ENCODE assay signal across 7 cellular contexts in genomic region chr5:176415240-176416122, GRCh38.
DNase-seq lines count a peak whose midpoint lies in the region; ATAC-seq and TF ChIP-seq lines count a peak whose summit lies in the region.

No MANE protein-coding gene starts in this region.

- H3K4me3 ChIP-seq in Loucy (ENCODE audit: low read length, poor library complexity, severe bottlenecking), result peak overlapping the region; percentile 76

- H3K36me3 ChIP-seq in Loucy (ENCODE audit: insufficient read depth, low read length), result no peaks in the 10 kb centered on the region

- ATAC-seq in GM18907 (IDR thresholded peaks at IDR 0.05; ENCODE audit: unreplicated experiment), result peak; percentile 4
- no peak for ATAC-seq in stimulated activated memory B cell treated with anti-CD40 and anti-IgM and Interleukin-4, amounts not matched to agents 10 μg/mL and 1 μg/mL and 100 μg/mL, for 72 hours
- ATAC-seq in HG03025 (IDR thresholded peaks at IDR 0.05; ENCODE audit: low FRiP score, unreplicated experiment), result no peak

- 0 out of 2 replicates have a peak, but pooled peaks cover 6% of the 10 kb centered on the region for H3K79me2 ChIP-seq in Loucy (ENCODE audit: insufficient read depth, low read length)

- H2AFZ ChIP-seq in Loucy (ENCODE audit: low read length), result peak overlapping the region; percentile 36; the same call in 1 of the 2 replicates

- H3K9me2 ChIP-seq in Loucy (replicated peaks; ENCODE audit: low read depth, low read length), result no peaks in the 10 kb centered on the region

- no peaks in the 10 kb centered on the region for H3K9me3 Mint-ChIP-seq in stimulated activated memory B cell treated with anti-CD40 and anti-IgM and Interleukin-4, amounts not matched to agents 10 μg/mL and 1 μg/mL and 100 μg/mL, for 72 hours

- H3K4me1 ChIP-seq in Loucy (ENCODE audit: insufficient read depth, low read length, poor library complexity, severe bottlenecking), result peaks cover 6% of the 10 kb centered on the region

- H4K20me1 ChIP-seq in Loucy (ENCODE audit: insufficient read depth, low read length, poor library complexity, severe bottlenecking), result no peaks in the 10 kb centered on the region

- H3K27me3 ChIP-seq in Loucy (ENCODE audit: insufficient read depth, low read length, poor library complexity, severe bottlenecking), result no peaks in the 10 kb centered on the region

- in situ Hi-C loops in T47D (cut with HindIII; ENCODE audit: low pct_unique_long_range_greater_than_20kb, low sequenced_read_pairs), result no loop called here

- H3K27me3 Mint-ChIP-seq in stimulated activated memory B cell treated with anti-CD40 and anti-IgM and Interleukin-4, amounts not matched to agents 10 μg/mL and 1 μg/mL and 100 μg/mL, for 72 hours, result no peaks in the 10 kb centered on the region

- H3K27ac Mint-ChIP-seq in stimulated activated memory B cell treated with anti-CD40 and anti-IgM and Interleukin-4, amounts not matched to agents 10 μg/mL and 1 μg/mL and 100 μg/mL, for 72 hours, result peak overlapping the region; percentile 50

- no peaks in the 10 kb centered on the region for H3K9me3 ChIP-seq in Loucy (ENCODE audit: insufficient read depth, low read depth, low read length)

- H3K36me3 Mint-ChIP-seq in stimulated activated memory B cell treated with anti-CD40 and anti-IgM and Interleukin-4, amounts not matched to agents 10 μg/mL and 1 μg/mL and 100 μg/mL, for 72 hours, result peaks cover 9% of the 10 kb centered on the region

- DNase-seq in T47D (ENCODE audit: low read depth in 1 of 2, low spot score in 1 of 2) (peak; percentile 69 to 79), iris pigment epithelial cell (ENCODE audit: low read depth) (peak; percentile 54), NCI-H1092 treated with DMSO at 0.1 percent for 48 hours (lab: John Stamatoyannopoulos, UW) (no peak)

- H3F3A ChIP-seq in Loucy (ENCODE audit: low read depth), result no peaks in the 10 kb centered on the region

- peaks cover 50% of the 10 kb centered on the region for H3K4me1 Mint-ChIP-seq in stimulated activated memory B cell treated with anti-CD40 and anti-IgM and Interleukin-4, amounts not matched to agents 10 μg/mL and 1 μg/mL and 100 μg/mL, for 72 hours

- H3K4me3 Mint-ChIP-seq in stimulated activated memory B cell treated with anti-CD40 and anti-IgM and Interleukin-4, amounts not matched to agents 10 μg/mL and 1 μg/mL and 100 μg/mL, for 72 hours, result peak overlapping the region; percentile 87

- peak overlapping the region; percentile 77 for H3K4me2 ChIP-seq in Loucy (ENCODE audit: low read depth, low read length, poor library complexity, severe bottlenecking)

- H3K9ac ChIP-seq in Loucy (ENCODE audit: low read depth, low read length, poor library complexity, severe bottlenecking), result peak overlapping the region; percentile 65

- TF ChIP-seq CTCF in Loucy (conservative IDR thresholded peaks at IDR 0.05; ENCODE audit: low read length), result no peak
